21 cellular contexts compared by ENCODE assay signal in the genomic region with DNA sequence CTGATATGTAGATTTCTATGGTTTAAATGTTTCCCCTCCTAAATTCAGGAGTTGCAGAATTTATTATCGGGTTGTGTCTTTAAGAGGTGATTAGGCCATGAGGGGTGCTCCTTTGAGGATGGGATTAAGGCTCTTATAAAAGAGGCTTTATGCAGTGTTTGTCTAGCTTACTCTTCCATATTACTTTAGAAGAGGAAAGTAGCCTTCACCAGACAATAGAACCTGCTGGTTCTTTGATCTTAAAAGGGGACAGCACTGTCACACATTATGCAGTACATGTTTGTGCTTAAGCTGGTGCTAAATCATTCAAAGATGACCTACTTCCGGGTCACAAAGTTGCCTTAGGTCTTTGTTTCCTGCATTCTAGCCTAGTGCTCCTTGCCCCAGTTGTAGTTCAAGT.
DNase-seq lines count a peak whose midpoint lies in the region; ATAC-seq and TF ChIP-seq lines count a peak whose summit lies in the region.
"Had no signal": no experiment of that assay in that cellular context is flagged by ENCODE, and none has a peak within 500 bp of the region (broad histone marks: within the 10 kb centered on the region; RNA-seq: fewer than 3 reads in every experiment).

No MANE protein-coding gene starts in this region.

- H3K27me3 ChIP-seq in OCI-LY3 (ENCODE audit: low read depth, low read length), result no peaks in the 10 kb centered on the region
- H3K27me3 ChIP-seq: BE2C had no signal

- H3K36me3 ChIP-seq in OCI-LY3 (replicated peaks; ENCODE audit: low read depth, low read length), result no peaks in the 10 kb centered on the region
- H3K36me3 ChIP-seq: BE2C, BLaER1 had no signal

- H3K4me1 ChIP-seq in OCI-LY3 (ENCODE audit: low read length), result no peaks in the 10 kb centered on the region
- H3K4me1 ChIP-seq: BE2C, BLaER1 had no signal

- H3K27ac ChIP-seq in OCI-LY3 (ENCODE audit: low read length) (no peak overlapping the region), RWPE1 (no peak overlapping the region)
- H3K27ac ChIP-seq: BLaER1 had no signal

- CTCF ChIA-PET in RWPE1 (lab: Yijun Ruan, JAX), result no interaction called here

- no peaks in the 10 kb centered on the region for H4K20me1 ChIP-seq in OCI-LY3 (ENCODE audit: insufficient read depth, low read length)
- H4K20me1 ChIP-seq: BLaER1 had no signal

- POLR2A ChIA-PET in RWPE1 (lab: Yijun Ruan, JAX; ENCODE audit: low non-redundant PET), result no interaction called here

- ATAC-seq in HG03097 (IDR thresholded peaks at IDR 0.05; ENCODE audit: low FRiP score, unreplicated experiment), result no peak
- ATAC-seq: GM12878 had no signal

- H3K4me3 ChIP-seq in OCI-LY3 (ENCODE audit: low read length), result no peak overlapping the region
- H3K4me3 ChIP-seq: BLaER1, GM12878 had no signal

- TF ChIP-seq CTCF in OCI-LY3 (IDR thresholded peaks at IDR 0.05; ENCODE audit: low read depth, low read length), result no peak
- TF ChIP-seq CTCF in RWPE1 (conservative IDR thresholded peaks at IDR 0.05; ENCODE audit: low read depth), result no peak

- no peak overlapping the region for H3K4me2 ChIP-seq in OCI-LY3 (ENCODE audit: low read length)
- H3K4me2 ChIP-seq: BLaER1 had no signal

- DNase-seq in NCI-H82 (lab: John Stamatoyannopoulos, UW) (peak; percentile 49), NCI-H82 treated with DMSO at 0.1 percent for 48 hours (lab: John Stamatoyannopoulos, UW; ENCODE audit: unreplicated experiment) (no peak), RWPE1 (ENCODE audit: low spot score) (no peak)
- DNase-seq: 8988T; ACHN; BE2C; C1 segment of cervical spinal cord; CD4-positive, alpha-beta memory T cell; CD4-positive, CD25-positive, alpha-beta regulatory T cell; CD8-positive, alpha-beta memory T cell; COR-L47; DMS 273 treated with DMSO at 0.1 percent for 48 hours; DMS153; DMS79; DND-41; EL; GDM1 had no signal

- peak overlapping the region; percentile 87 for H2AFZ ChIP-seq in OCI-LY3 (ENCODE audit: low read depth, low read length)

- H3K9me3 ChIP-seq in OCI-LY3 (ENCODE audit: insufficient read depth, low read length), result no peaks in the 10 kb centered on the region
- H3K9me3 ChIP-seq: BE2C, BLaER1 had no signal

- no peak overlapping the region for H3K9ac ChIP-seq in OCI-LY3 (ENCODE audit: low read length)
- H3K9ac ChIP-seq: BLaER1 had no signal

- H3K79me2 ChIP-seq in OCI-LY3 (ENCODE audit: low read length), result no peaks in the 10 kb centered on the region
